Comparison of ENCODE assay signal across 1 cellular context in the genomic region with DNA sequence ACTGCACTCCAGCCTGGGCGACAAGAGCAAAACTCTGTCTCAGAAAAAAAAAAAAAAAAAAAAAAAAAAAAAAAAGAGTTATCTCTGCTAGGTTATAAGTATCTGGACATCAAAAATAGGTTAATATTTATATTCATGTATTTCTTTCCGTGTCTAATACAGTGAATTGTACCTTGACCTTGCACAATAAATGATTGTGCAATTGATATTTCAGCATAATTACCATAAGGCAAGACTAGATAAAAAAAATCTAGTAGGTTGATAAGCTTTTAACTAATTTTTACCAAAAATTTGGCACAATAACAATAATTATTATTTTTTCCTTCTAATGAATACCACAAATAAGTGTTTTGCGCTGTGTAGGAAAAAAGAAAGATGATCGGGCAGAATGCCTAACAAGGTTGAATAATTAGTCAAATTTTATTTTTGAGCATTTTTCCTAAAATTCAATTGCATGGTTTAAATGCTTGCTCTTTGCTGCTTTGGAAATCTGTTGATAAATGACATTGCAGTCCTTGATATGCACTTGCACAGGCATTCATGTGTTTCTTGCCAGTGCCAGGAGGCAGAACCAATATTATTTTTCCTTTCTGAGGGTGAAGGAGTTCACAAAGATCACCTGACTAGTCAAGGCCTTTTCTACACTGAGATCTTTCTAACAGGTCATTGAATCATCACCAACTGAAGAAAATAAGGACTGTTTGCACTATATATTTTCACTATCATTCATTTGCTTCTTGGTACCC.
TF ChIP-seq lines count a peak whose summit lies in the region.

No MANE protein-coding gene starts in this region.

TF ChIP-seq in HepG2, 621 proteins besides CTCF, POLR2A, EP300 and RAD21 (continued from another document):
- TF ChIP-seq, protein P1, sequence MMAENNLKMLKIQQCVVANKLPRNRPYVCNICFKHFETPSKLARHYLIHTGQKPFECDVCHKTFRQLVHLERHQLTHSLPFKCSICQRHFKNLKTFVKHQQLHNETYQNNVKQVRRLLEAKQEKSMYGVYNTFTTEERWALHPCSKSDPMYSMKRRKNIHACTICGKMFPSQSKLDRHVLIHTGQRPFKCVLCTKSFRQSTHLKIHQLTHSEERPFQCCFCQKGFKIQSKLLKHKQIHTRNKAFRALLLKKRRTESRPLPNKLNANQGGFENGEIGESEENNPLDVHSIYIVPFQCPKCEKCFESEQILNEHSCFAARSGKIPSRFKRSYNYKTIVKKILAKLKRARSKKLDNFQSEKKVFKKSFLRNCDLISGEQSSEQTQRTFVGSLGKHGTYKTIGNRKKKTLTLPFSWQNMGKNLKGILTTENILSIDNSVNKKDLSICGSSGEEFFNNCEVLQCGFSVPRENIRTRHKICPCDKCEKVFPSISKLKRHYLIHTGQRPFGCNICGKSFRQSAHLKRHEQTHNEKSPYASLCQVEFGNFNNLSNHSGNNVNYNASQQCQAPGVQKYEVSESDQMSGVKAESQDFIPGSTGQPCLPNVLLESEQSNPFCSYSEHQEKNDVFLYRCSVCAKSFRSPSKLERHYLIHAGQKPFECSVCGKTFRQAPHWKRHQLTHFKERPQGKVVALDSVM (CRISPR knock-in tag; IDR thresholded peaks at IDR 0.05) = no peak
